ENCODE assay signal across 23 cellular contexts in the genomic region with DNA sequence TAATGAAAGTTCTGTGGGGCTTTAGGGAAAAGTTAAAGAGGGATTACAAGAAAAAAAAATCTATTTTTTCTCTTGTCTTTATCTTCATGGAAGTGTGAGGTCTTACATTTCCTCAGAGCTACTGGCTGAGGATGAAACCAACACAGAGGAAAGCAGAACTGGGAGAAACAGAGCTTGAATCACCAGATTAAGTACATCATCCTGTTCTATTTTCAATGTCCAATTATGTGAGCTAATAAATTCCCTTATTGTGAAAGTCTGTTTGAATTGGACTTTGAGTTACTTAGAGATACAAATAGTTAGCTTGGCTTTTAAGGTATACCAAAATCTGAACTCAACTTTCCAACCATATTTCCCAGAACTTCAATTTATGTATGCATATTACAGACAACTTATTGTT.
"Had no signal": no experiment of that assay in that cellular context is flagged by ENCODE, and none has a peak within 500 bp of the region (broad histone marks: within the 10 kb centered on the region; RNA-seq: fewer than 3 reads in every experiment).

No MANE protein-coding gene starts in this region.

- H3K27me3 ChIP-seq: heart right ventricle, spleen, thyroid gland, upper lobe of right lung had no signal

- DNase-seq: activated CD4-positive, alpha-beta T cell treated with anti-CD3 and anti-CD28 coated beads, Interleukin-2, amount 10 ng/mL, durations not matched to agents 7 days and 5 days; activated CD4-positive, CD25-positive, alpha-beta regulatory T cell treated with anti-CD3 and anti-CD28 coated beads, Interleukin-2, amount 50 U/mL, for 72 hours; activated CD8-positive, alpha-beta T cell treated with anti-CD3 and anti-CD28 coated beads, Interleukin-2, amount 10 ng/mL, durations not matched to agents 7 days and 5 days; activated T-cell treated with anti-CD3 and anti-CD28 coated beads, Interleukin-2, amount 50 U/mL, for 1 hour; endodermal cell; foreskin fibroblast; heart right ventricle; left ventricle myocardium inferior; mammary epithelial cell; natural killer cell; retina; spleen; stimulated activated CD4-positive, alpha-beta T cell treated with anti-CD3 and anti-CD28 coated beads, Interleukin-4, amount 100 ng/mL, for 24 hours; stimulated activated naive CD4-positive, alpha-beta T cell treated with Interleukin-2 at 50 U/mL for 16 hours; SW 1271; T-helper 17 cell; thyroid gland; upper lobe of right lung had no signal

- H3K36me3 ChIP-seq: thyroid gland, upper lobe of right lung had no signal

- H3K4me3 ChIP-seq: coronary artery, heart right ventricle, left ventricle myocardium inferior, spleen, thyroid gland, upper lobe of right lung had no signal

- ATAC-seq: activated CD8-positive, alpha-beta T cell treated with anti-CD3 and anti-CD28 coated beads, Interleukin-2, amount 10 ng/mL, durations not matched to agents 7 days and 5 days; activated naive CD4-positive, alpha-beta T cell treated with anti-CD3 and anti-CD28 coated beads, Interleukin-2, amount 50 U/mL, for 72 hours; activated T-helper 17 cell treated with anti-CD3 and anti-CD28 coated beads, Interleukin-2, amount 50 U/mL, for 72 hours; heart right ventricle; natural killer cell; T-helper 17 cell; upper lobe of right lung had no signal

- H3K27ac ChIP-seq: coronary artery, epithelial cell of prostate, heart right ventricle, left ventricle myocardium inferior, spleen, upper lobe of right lung, VCaP had no signal

- H3K9me3 ChIP-seq: thyroid gland, upper lobe of right lung had no signal

- H3K4me1 ChIP-seq: heart right ventricle, left ventricle myocardium inferior, spleen, upper lobe of right lung had no signal
